Comparison of ENCODE assay signal across 26 cellular contexts in the genomic region with DNA sequence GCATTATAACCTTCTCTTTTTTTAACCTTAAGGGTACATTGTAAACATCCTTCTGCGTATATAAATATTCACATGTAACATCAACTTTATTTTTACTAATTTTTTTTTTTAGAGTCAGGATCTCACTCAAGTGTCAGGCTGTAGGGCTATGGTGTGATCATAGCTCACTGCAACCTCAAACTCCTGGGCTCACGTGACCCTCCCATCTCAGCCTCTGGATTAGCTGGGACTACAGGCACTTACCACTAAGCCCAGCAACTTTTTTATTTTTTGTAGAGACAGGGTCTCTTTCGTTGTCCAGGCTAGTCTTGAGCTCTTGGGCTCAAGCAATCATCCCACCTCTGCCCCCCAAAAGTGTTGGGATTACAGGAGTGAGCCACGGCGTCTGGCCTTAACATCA.
DNase-seq lines count a peak whose midpoint lies in the region; ATAC-seq, FAIRE-seq and TF ChIP-seq lines count a peak whose summit lies in the region.
"Had no signal": no experiment of that assay in that cellular context is flagged by ENCODE, and none has a peak within 500 bp of the region (broad histone marks: within the 10 kb centered on the region; RNA-seq: fewer than 3 reads in every experiment).

No MANE protein-coding gene starts in this region.

- no peak for FAIRE-seq in pancreas (lab: Jason Lieb, UNC)
- FAIRE-seq: GM18507 had no signal

- no peaks in the 10 kb centered on the region for H3K36me3 Mint-ChIP-seq in neural progenitor cell
- H3K36me3 Mint-ChIP-seq: activated naive CD4-positive, alpha-beta T cell treated with anti-CD3 and anti-CD28 coated beads, Interleukin-2, amount 50 U/mL, for 72 hours; natural killer cell treated with Interleukin-12 subunit alpha and Interleukin-12 subunit beta and Interleukin-15 and Interleukin-18, amount 100 ng/mL, for 72 hours had no signal

- intact Hi-C loops in pancreas (cut with DNase I) = no loop called here
- intact Hi-C loops in OCI-LY7 (cut with micrococcal nuclease; ENCODE audit: unreplicated experiment) = no loop called here

- peak overlapping the region; percentile 36 for H3K4me2 ChIP-seq in neural progenitor cell
- H3K4me2 ChIP-seq in OCI-LY7 (ENCODE audit: low read length) = no peak overlapping the region; the same call in 1 of the 2 replicates

- H3K79me2 ChIP-seq in neural progenitor cell (ENCODE audit: low read depth) = peaks cover 4% of the 10 kb centered on the region
- no peaks in the 10 kb centered on the region; the same call in 1 of the 2 replicates for H3K79me2 ChIP-seq in OCI-LY7 (ENCODE audit: insufficient read depth, low read depth, low read length)

- H3K36me3 ChIP-seq in WERI-Rb-1 = no peaks in the 10 kb centered on the region
- H3K36me3 ChIP-seq in neural progenitor cell = no peaks in the 10 kb centered on the region
- H3K36me3 ChIP-seq in pancreas = no peaks in the 10 kb centered on the region
- no peaks in the 10 kb centered on the region for H3K36me3 ChIP-seq in OCI-LY7 (ENCODE audit: insufficient read depth, low read length)
- H3K36me3 ChIP-seq: BE2C, stomach, upper lobe of right lung had no signal

- CTCF ChIA-PET in OCI-LY7 (lab: Charles Lee; ENCODE audit: unreplicated experiment) = no interaction called here

- no peak overlapping the region for H3K9ac ChIP-seq in neural progenitor cell
- H3K9ac ChIP-seq: GM23248 had no signal

- H3K27ac Mint-ChIP-seq in neural progenitor cell = no peak overlapping the region
- H3K27ac Mint-ChIP-seq: activated naive CD4-positive, alpha-beta T cell treated with anti-CD3 and anti-CD28 coated beads, Interleukin-2, amount 50 U/mL, for 72 hours; activated T-helper 17 cell treated with anti-CD3 and anti-CD28 coated beads, Interleukin-2, amount 50 U/mL, for 72 hours; natural killer cell treated with Interleukin-12 subunit alpha and Interleukin-12 subunit beta and Interleukin-15 and Interleukin-18, amount 100 ng/mL, for 72 hours; T-helper 2 cell treated with Interferon-gamma antibody and Interleukin-4, amounts not matched to agents 5 μg/mL and 100 μg/mL, for 36 hours had no signal

- no peak overlapping the region for H3K4me3 Mint-ChIP-seq in neural progenitor cell
- H3K4me3 Mint-ChIP-seq: activated T-helper 17 cell treated with anti-CD3 and anti-CD28 coated beads, Interleukin-2, amount 50 U/mL, for 72 hours; natural killer cell treated with Interleukin-12 subunit alpha and Interleukin-12 subunit beta and Interleukin-15 and Interleukin-18, amount 100 ng/mL, for 72 hours; T-helper 2 cell treated with Interferon-gamma antibody and Interleukin-4, amounts not matched to agents 5 μg/mL and 100 μg/mL, for 36 hours had no signal

- H4K20me1 ChIP-seq in neural progenitor cell (ENCODE audit: low read depth) = no peaks in the 10 kb centered on the region
- H4K20me1 ChIP-seq in OCI-LY7 (ENCODE audit: insufficient read depth, low read length) = no peaks in the 10 kb centered on the region

- no peaks in the 10 kb centered on the region for H3K27me3 Mint-ChIP-seq in neural progenitor cell (ENCODE audit: insufficient read depth, low read depth)

- H3K4me3 ChIP-seq in WERI-Rb-1 (ENCODE audit: low read depth, low read length) (no peak overlapping the region), fibroblast of villous mesenchyme (ENCODE audit: low read depth, low read length) (no peak overlapping the region), neural progenitor cell (no peak overlapping the region), pancreas (no peak overlapping the region), OCI-LY7 (ENCODE audit: low read depth, low read length, poor library complexity, severe bottlenecking) (no peak overlapping the region)
- H3K4me3 ChIP-seq: GM23248, stomach, upper lobe of right lung had no signal

- WGBS in pancreas, 2 donors = 85 to 89% methylated on average over 5 of the region's 5 CpGs

- H3K27ac ChIP-seq in WERI-Rb-1 (no peak overlapping the region), neural progenitor cell (peak overlapping the region; percentile 26), pancreas (no peak overlapping the region), OCI-LY7 (ENCODE audit: low read depth, low read length, poor library complexity, severe bottlenecking) (no peak overlapping the region)
- H3K27ac ChIP-seq: GM23248, upper lobe of right lung had no signal

- peak; percentile 30 for DNase-seq in ELF-1 (ENCODE audit: low read depth, low spot score)
- DNase-seq in WERI-Rb-1 = peak; percentile 48
- peak; percentile 51 for DNase-seq in fibroblast of villous mesenchyme (ENCODE audit: low read depth)
- DNase-seq in neural progenitor cell (ENCODE audit: low spot score) = no peak
- no peak for DNase-seq in pancreas
- no peak for DNase-seq in HuH-7 (ENCODE audit: low spot score)
- no peak for DNase-seq in OCI-LY7 (ENCODE audit: low spot score)
- DNase-seq in inferior parietal cortex (ENCODE audit: extremely low spot score) = no peak
- DNase-seq: activated CD4-positive, alpha-beta T cell treated with anti-CD3 and anti-CD28 coated beads, Interleukin-2, amount 50 U/mL, for 4 hours; anterior cingulate cortex; BE2C; caudate nucleus; DMS53; GF-D8; GM23248; head of caudate nucleus; NCI-H187; NCI-H2171 treated with DMSO at 0.1 percent for 48 hours; NCI-H526 treated with DMSO at 0.1 percent for 48 hours; stomach; upper lobe of right lung had no signal

- H3K9me3 ChIP-seq in WERI-Rb-1 (ENCODE audit: severe bottlenecking) (no peaks in the 10 kb centered on the region), neural progenitor cell (ENCODE audit: low read depth) (no peaks in the 10 kb centered on the region), pancreas (no peaks in the 10 kb centered on the region), OCI-LY7 (ENCODE audit: low read length) (no peaks in the 10 kb centered on the region)
- H3K9me3 ChIP-seq: BE2C, stomach, upper lobe of right lung had no signal

- ATAC-seq in pancreas = no peak
- ATAC-seq: activated naive CD4-positive, alpha-beta T cell treated with anti-CD3 and anti-CD28 coated beads, Interleukin-2, amount 50 U/mL, for 72 hours; activated T-helper 17 cell treated with anti-CD3 and anti-CD28 coated beads, Interleukin-2, amount 50 U/mL, for 72 hours; natural killer cell treated with Interleukin-12 subunit alpha and Interleukin-12 subunit beta and Interleukin-15 and Interleukin-18, amount 100 ng/mL, for 72 hours; upper lobe of right lung had no signal

- H3K27me3 ChIP-seq in WERI-Rb-1 (ENCODE audit: insufficient read depth, low read depth, severe bottlenecking) (no peaks in the 10 kb centered on the region), neural progenitor cell (no peaks in the 10 kb centered on the region), pancreas (no peaks in the 10 kb centered on the region)
- H3K27me3 ChIP-seq: BE2C, stomach, upper lobe of right lung had no signal

- peaks cover 15% of the 10 kb centered on the region for H3K4me1 Mint-ChIP-seq in neural progenitor cell
- H3K4me1 Mint-ChIP-seq: activated T-helper 17 cell treated with anti-CD3 and anti-CD28 coated beads, Interleukin-2, amount 50 U/mL, for 72 hours had no signal

- H3K4me1 ChIP-seq in neural progenitor cell = peaks cover 19% of the 10 kb centered on the region
- no peaks in the 10 kb centered on the region for H3K4me1 ChIP-seq in pancreas
- H3K4me1 ChIP-seq in OCI-LY7 (ENCODE audit: insufficient read depth, low read length, poor library complexity, severe bottlenecking) = peaks cover 31% of the 10 kb centered on the region
- H3K4me1 ChIP-seq: BE2C had no signal

- BruUV-seq in OCI-LY7 (replicated peaks; lab: Mats Ljungman, UMichigan) = no TSS peak

- H2AFZ ChIP-seq in neural progenitor cell (replicated peaks) (no peak overlapping the region), OCI-LY7 (ENCODE audit: low read length) (no peak overlapping the region)
- H2AFZ ChIP-seq: GM23248 had no signal

- H3K9me3 Mint-ChIP-seq in neural progenitor cell = no peaks in the 10 kb centered on the region
- H3K9me3 Mint-ChIP-seq: activated naive CD4-positive, alpha-beta T cell treated with anti-CD3 and anti-CD28 coated beads, Interleukin-2, amount 50 U/mL, for 72 hours; activated T-helper 17 cell treated with anti-CD3 and anti-CD28 coated beads, Interleukin-2, amount 50 U/mL, for 72 hours; T-helper 2 cell treated with Interferon-gamma antibody and Interleukin-4, amounts not matched to agents 5 μg/mL and 100 μg/mL, for 36 hours had no signal

- peaks cover 3% of the 10 kb centered on the region for H3F3A ChIP-seq in neural progenitor cell (ENCODE audit: low read depth)

- no peak for TF ChIP-seq CTCF in WERI-Rb-1 (IDR thresholded peaks at IDR 0.05; ENCODE audit: low read depth, low read length)
- TF ChIP-seq CTCF in fibroblast of villous mesenchyme (IDR thresholded peaks at IDR 0.05; ENCODE audit: insufficient read depth, low read depth, low read length) = no peak
- TF ChIP-seq CTCF in neural progenitor cell (IDR thresholded peaks at IDR 0.05) = no peak
- TF ChIP-seq CTCF in pancreas (IDR thresholded peaks at IDR 0.05) = no peak
- no peak for TF ChIP-seq CTCF in OCI-LY7 (conservative IDR thresholded peaks at IDR 0.05; ENCODE audit: low read length)

- H3K9me2 ChIP-seq in OCI-LY7 (ENCODE audit: insufficient read depth, low read length) = no peaks in the 10 kb centered on the region

- POLR2A ChIA-PET in OCI-LY7 (lab: Charles Lee) = interaction anchor here (0.7 to 2.8 kb wide), 3 partner anchors 8 to 16 kb away, joined by 3 to 8 read pairs (median 5); no protein-coding TSS in a partner anchor

Comparison
In these comparisons a context has a peak if more than half of its experiments do, and no peak if none do; other contexts are left out.
1. DNase-seq: peak in ELF-1 (single experiment), WERI-Rb-1 (single experiment) and fibroblast of villous mesenchyme (single experiment); none in neural progenitor cell (single experiment), pancreas (0 of 6), HuH-7 (single experiment), OCI-LY7 (single experiment) and inferior parietal cortex (single experiment).